5 cellular contexts compared by ENCODE assay signal in the genomic region with DNA sequence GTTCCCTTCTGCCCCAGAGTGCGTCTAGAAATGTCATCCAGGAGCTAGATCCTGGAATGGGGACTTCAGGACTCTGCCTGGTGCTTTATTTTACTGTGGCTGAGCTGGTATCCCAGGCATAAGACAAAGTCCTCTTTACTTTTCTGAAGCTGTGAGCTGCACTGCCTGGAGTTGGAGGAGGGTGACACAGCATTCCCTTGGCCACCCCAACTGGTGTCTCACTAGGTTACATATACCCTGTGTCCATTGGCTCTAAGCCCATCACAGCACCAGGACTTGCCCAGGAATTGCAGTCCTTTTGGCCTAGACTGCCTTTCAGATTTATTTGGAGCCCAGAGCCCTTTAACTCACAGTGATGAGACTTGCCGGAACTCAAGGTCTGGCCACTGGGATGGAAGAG.
"Had no signal": no experiment of that assay in that cellular context is flagged by ENCODE, and none has a peak within 500 bp of the region (broad histone marks: within the 10 kb centered on the region; RNA-seq: fewer than 3 reads in every experiment).

No MANE protein-coding gene starts in this region.

- DNase-seq: GOT3, H7, HCEC 1CT, KG1 had no signal

- FAIRE-seq: HTR-8/SVneo had no signal
